ENCODE assay signal across 21 cellular contexts in genomic region chr5:74722271-74722670, GRCh38.
"Had no signal": no experiment of that assay in that cellular context is flagged by ENCODE, and none has a peak within 500 bp of the region (broad histone marks: within the 10 kb centered on the region; RNA-seq: fewer than 3 reads in every experiment).

No MANE protein-coding gene starts in this region.

- H3K4me3 ChIP-seq: ascending aorta, body of pancreas had no signal

- DNase-seq: activated CD4-positive, alpha-beta memory T cell treated with anti-CD3 and anti-CD28 coated beads, Interleukin-2, amount 10 ng/mL, durations not matched to agents 7 days and 5 days; activated CD4-positive, alpha-beta T cell treated with anti-CD3 and anti-CD28 coated beads for 36 hours; activated CD4-positive, alpha-beta T cell treated with anti-CD3 and anti-CD28 coated beads, Interleukin-2, amount 50 U/mL, for 1 hour; activated naive CD4-positive, alpha-beta T cell treated with anti-CD3 and anti-CD28 coated beads, Interleukin-2, amount 50 U/mL, for 16 hours; activated naive CD8-positive, alpha-beta T cell treated with anti-CD3 and anti-CD28 coated beads, Interleukin-2, amount 10 ng/mL, durations not matched to agents 7 days and 5 days; activated T-cell treated with anti-CD3 and anti-CD28 coated beads for 4 hours; activated T-cell treated with anti-CD3 and anti-CD28 coated beads, Interleukin-2, amount 50 U/mL, for 72 hours; amniotic stem cell; body of pancreas; central memory CD4-positive, alpha-beta T cell; Kasumi-1; KBM-7; NCI-H1048; NCI-H1417; NCI-H2029 treated with DMSO at 0.1 percent for 48 hours; NCI-H510A treated with DMSO at 0.1 percent for 48 hours; NCI-H69; SK-N-SH; T-helper 1 cell had no signal

- H3K9me2 ChIP-seq: SK-N-SH had no signal

- H3K4me1 ChIP-seq: ascending aorta, body of pancreas had no signal

- H3K9ac ChIP-seq: SK-N-SH had no signal

- H3K27me3 ChIP-seq: ascending aorta, body of pancreas had no signal

- H3K4me2 ChIP-seq: SK-N-SH had no signal

- FAIRE-seq: bronchial epithelial cell had no signal

- H3K9me3 ChIP-seq: ascending aorta, body of pancreas, SK-N-SH had no signal
